1 cellular context compared by ENCODE assay signal in the genomic region with DNA sequence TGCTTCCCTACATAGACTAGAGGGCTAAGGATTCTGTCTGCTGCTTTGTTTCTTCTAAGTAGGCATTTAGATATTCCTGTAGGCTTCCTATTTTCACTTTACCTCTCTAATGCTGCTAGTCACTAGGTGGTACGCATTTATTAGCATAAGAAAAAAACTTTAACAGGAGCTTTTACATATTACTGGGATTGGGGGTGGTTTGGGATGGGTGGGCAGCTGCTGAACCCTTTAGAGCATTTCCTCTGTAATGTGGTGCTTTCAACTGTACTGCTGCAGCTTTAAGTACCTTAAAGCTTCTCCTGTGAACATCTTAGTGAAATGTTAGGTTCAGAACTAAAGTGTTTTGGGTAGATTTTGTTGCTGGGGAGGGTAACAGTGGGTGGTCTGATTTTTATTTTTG.
TF ChIP-seq lines count a peak whose summit lies in the region.

No MANE protein-coding gene starts in this region.

TF ChIP-seq in H1, 55 proteins besides CTCF, POLR2A, EP300 and RAD21 (continued from another document):
- peak; percentile 77 for TF ChIP-seq CHD7 (IDR thresholded peaks at IDR 0.05; ENCODE audit: insufficient replicate concordance, low read length)
- TF ChIP-seq HDAC2 (IDR thresholded peaks at IDR 0.05; ENCODE audit: borderline replicate concordance in 1 of 2, low read depth in 2 of 2, low read length in 2 of 2) = peak in 1 of 2 experiments; percentile 77; a peak in 1 of 4 replicates
- TF ChIP-seq TCF12 (IDR thresholded peaks at IDR 0.05; ENCODE audit: low read depth, low read length) = 0 out of 2 replicates have a peak, but pooled peaks have one; percentile 8
